In genomic region chr12:129213551-129213950, GRCh38 we compare ENCODE assay signal across 9 cellular contexts.
"Had no signal": no experiment of that assay in that cellular context is flagged by ENCODE, and none has a peak within 500 bp of the region (broad histone marks: within the 10 kb centered on the region; RNA-seq: fewer than 3 reads in every experiment).

No MANE protein-coding gene starts in this region.

- H3K4me2 ChIP-seq: GM23338 had no signal

- H3K4me1 ChIP-seq: HAP-1 had no signal

- H3K27ac ChIP-seq: GM23248 had no signal

- H3K4me3 Mint-ChIP-seq: GM23338, H9, HFFc6 had no signal

- H3K36me3 ChIP-seq: HAP-1 had no signal

- H3K4me1 Mint-ChIP-seq: GM23338 had no signal

- H3K4me3 ChIP-seq: GM23248, GM23338, HAP-1 had no signal

- H3K9me3 ChIP-seq: HAP-1 had no signal

- H3K27ac Mint-ChIP-seq: GM23338, HFFc6 had no signal

- DNase-seq: GM23248, GOT3, H7, H9, HCEC 1CT, HFFc6 had no signal

- ATAC-seq: GM23338, HCT116 had no signal

- H2AFZ ChIP-seq: GM23248, GM23338 had no signal

- H3K9ac ChIP-seq: GM23248 had no signal
